8 cellular contexts compared by ENCODE assay signal in the genomic region with DNA sequence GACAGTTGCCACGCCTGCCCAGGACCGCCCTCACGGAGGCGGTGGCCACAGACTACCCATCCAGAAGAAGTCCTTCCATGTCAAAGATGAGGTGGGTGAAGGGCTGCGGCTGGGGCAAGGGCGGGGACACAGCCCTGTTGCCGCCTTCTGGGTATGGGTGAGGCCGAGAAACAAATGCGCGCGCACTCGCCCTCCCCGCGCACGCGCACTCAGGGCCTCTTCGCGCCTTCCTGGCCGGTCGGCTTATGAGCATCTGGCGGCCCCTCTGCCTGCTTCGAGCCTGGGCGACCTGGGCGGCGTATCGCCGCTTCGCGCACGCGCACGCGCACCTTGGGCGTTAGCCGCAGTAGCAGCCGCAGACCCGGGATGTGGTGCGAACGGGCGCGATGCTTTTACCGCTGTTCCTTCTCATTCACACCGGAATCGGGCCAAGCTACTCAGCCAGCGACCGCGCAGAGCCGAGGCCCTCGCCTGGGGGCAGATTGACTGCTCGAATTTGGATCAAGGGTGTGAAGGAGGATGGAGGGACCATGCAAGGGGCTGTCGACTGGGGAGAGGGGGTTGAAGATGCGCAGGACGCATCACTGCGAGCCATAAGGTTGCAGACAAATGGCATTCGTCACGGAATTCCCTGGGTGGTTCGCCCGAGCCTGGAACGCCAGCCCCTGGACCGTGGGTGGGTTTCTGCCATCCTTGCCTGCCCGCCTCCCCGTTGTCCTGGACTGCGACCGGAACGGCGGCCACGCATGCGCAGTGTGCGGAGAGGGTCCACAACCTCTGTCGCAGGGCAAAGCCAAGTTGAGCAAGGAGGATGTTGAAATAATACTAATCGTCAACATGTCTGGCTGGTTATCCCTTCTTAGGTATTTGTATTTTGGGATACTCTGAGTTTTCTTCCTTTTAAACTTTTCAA.
A peak's percentile ranks its signal among the peaks of the same experiment; 100 is the strongest.
DNase-seq lines count a peak whose midpoint lies in the region; ATAC-seq, FAIRE-seq and TF ChIP-seq lines count a peak whose summit lies in the region.

No MANE protein-coding gene starts in this region.

- H3K36me3 Mint-ChIP-seq in T-helper 1 cell treated with Interleukin-12 subunit alpha and Interleukin-12 subunit beta and Interleukin-4 antibody, amounts not matched to agents 30 μg/mL and 1 μg/mL, for 36 hours (ENCODE audit: low read depth), result no peaks in the 10 kb centered on the region

- H3K9me3 Mint-ChIP-seq in T-helper 1 cell treated with Interleukin-12 subunit alpha and Interleukin-12 subunit beta and Interleukin-4 antibody, amounts not matched to agents 30 μg/mL and 1 μg/mL, for 36 hours, result no peaks in the 10 kb centered on the region

- H3K4me1 ChIP-seq in small intestine (ENCODE audit: control insufficient read depth in 2 of 2, insufficient read depth in 1 of 2, low read depth in 1 of 2, low read length in 1 of 2), result no peaks in the 10 kb centered on the region
- no peaks in the 10 kb centered on the region for H3K4me1 ChIP-seq in psoas muscle

- H3K27ac ChIP-seq in small intestine (ENCODE audit: low read depth in 1 of 2, low read length in 1 of 2) (peak overlapping the region in 1 of 2 donors; percentile 90), psoas muscle (no peak overlapping the region)

- no peaks in the 10 kb centered on the region for H3K36me3 ChIP-seq in small intestine (ENCODE audit: control insufficient read depth in 2 of 2, insufficient read depth in 2 of 2, low read length in 2 of 2)
- no peaks in the 10 kb centered on the region for H3K36me3 ChIP-seq in psoas muscle (ENCODE audit: insufficient read depth in 1 of 2, low read depth in 1 of 2)

- no peaks in the 10 kb centered on the region for H3K9me3 ChIP-seq in small intestine (ENCODE audit: control insufficient read depth, low read depth)
- no peaks in the 10 kb centered on the region for H3K9me3 ChIP-seq in psoas muscle

- peaks cover 1% of the 10 kb centered on the region for H3K4me1 Mint-ChIP-seq in T-helper 1 cell treated with Interleukin-12 subunit alpha and Interleukin-12 subunit beta and Interleukin-4 antibody, amounts not matched to agents 30 μg/mL and 1 μg/mL, for 36 hours (ENCODE audit: low read depth)

- ATAC-seq in sciatic nerve (no peak), HG02678 (IDR thresholded peaks at IDR 0.05; ENCODE audit: unreplicated experiment) (no peak), psoas muscle (no peak)

- FAIRE-seq in small intestine (lab: Jason Lieb, UNC), result no peak

- H3K27me3 ChIP-seq in small intestine (ENCODE audit: control insufficient read depth in 2 of 2, insufficient read depth in 2 of 2, low read length in 2 of 2) (no peaks in the 10 kb centered on the region), psoas muscle (ENCODE audit: insufficient read depth in 3 of 3, low read length in 2 of 3) (no peaks in the 10 kb centered on the region)

- peak overlapping the region; percentile 74 for H3K27ac Mint-ChIP-seq in T-helper 1 cell treated with Interleukin-12 subunit alpha and Interleukin-12 subunit beta and Interleukin-4 antibody, amounts not matched to agents 30 μg/mL and 1 μg/mL, for 36 hours

- intact Hi-C loops in sciatic nerve (cut with DNase I), result no loop called here
- intact Hi-C loops in psoas muscle (cut with DNase I), result no loop called here

- H3K4me3 ChIP-seq in small intestine (ENCODE audit: low read depth in 1 of 2, low read length in 2 of 2) (no peak overlapping the region), psoas muscle (no peak overlapping the region)

- DNase-seq in CD1c-positive myeloid dendritic cell (ENCODE audit: extremely low spot score) (peak; percentile 37), dermis blood vessel endothelial cell (peak; percentile 1), small intestine (peak; percentile 85), sciatic nerve (ENCODE audit: low spot score) (no peak), NCI-H2171 (lab: John Stamatoyannopoulos, UW) (no peak), psoas muscle (no peak)

- no peak for TF ChIP-seq CTCF in psoas muscle (IDR thresholded peaks at IDR 0.05)

- WGBS in small intestine, 3 donors, result 19 to 29% methylated on average over 46 to 71 of the region's 71 CpGs; no CpG with 5 or more reads in 1 of the 3 donors
- WGBS in psoas muscle, 3 donors, result 18 to 35% methylated on average over 30 to 71 of the region's 71 CpGs; no CpG with 5 or more reads in 1 of the 3 donors

- H3K4me3 Mint-ChIP-seq in T-helper 1 cell treated with Interleukin-12 subunit alpha and Interleukin-12 subunit beta and Interleukin-4 antibody, amounts not matched to agents 30 μg/mL and 1 μg/mL, for 36 hours, result peak overlapping the region; percentile 72

- peaks cover 5% of the 10 kb centered on the region for H3K27me3 Mint-ChIP-seq in T-helper 1 cell treated with Interleukin-12 subunit alpha and Interleukin-12 subunit beta and Interleukin-4 antibody, amounts not matched to agents 30 μg/mL and 1 μg/mL, for 36 hours (ENCODE audit: low read depth)

Comparison
In these comparisons a context has a peak if more than half of its experiments do, and no peak if none do; other contexts are left out.
1. DNase-seq: peak in CD1c-positive myeloid dendritic cell (single experiment), dermis blood vessel endothelial cell (single experiment) and small intestine (single experiment); none in sciatic nerve (single experiment), NCI-H2171 (single experiment) and psoas muscle (0 of 2).